ENCODE assay signal across 18 cellular contexts in the genomic region with DNA sequence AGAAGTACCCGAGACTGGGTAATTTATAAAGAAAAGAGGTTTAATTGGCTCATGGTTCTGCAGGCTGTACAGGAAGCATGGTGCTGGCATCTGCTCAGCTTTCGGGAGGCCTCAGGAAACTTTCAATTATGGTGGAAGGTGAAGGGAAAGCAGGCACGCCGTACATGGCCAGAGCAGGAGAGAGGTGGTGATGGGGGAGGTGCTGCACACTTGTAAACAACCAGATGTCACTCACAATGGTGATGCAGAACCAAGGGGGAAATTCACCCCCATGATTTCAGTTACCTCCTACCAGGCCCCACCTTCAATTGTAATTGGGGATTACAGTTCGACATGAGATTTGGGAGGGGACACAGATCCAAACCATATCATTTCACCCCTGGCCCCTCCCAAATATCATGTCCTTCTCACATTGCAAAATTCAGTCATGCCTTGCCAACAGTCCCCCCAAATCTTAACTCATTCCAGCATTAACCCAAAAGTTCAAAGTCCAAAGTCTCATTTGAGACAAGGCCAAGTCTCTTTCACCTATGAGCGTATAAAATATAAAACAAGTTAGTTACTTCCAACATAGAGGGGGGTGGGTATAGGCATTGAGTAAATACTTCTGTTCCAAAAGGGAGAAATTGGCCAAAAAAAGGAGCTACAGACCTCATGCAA.
"Had no signal": no experiment of that assay in that cellular context is flagged by ENCODE, and none has a peak within 500 bp of the region (broad histone marks: within the 10 kb centered on the region; RNA-seq: fewer than 3 reads in every experiment).

No MANE protein-coding gene starts in this region.

- H3K4me3 Mint-ChIP-seq: activated T-cell treated with anti-CD3 and anti-CD28 coated beads, Interleukin-2, amount 50 U/mL, for 72 hours; nephron progenitor cell had no signal

- H3K27ac Mint-ChIP-seq: activated T-cell treated with anti-CD3 and anti-CD28 coated beads, Interleukin-2, amount 50 U/mL, for 72 hours; nephron progenitor cell had no signal

- H3K4me2 ChIP-seq: hepatocyte, smooth muscle cell had no signal

- H3K9me3 ChIP-seq: prostate gland, stomach, testis, upper lobe of left lung had no signal

- H3K4me3 ChIP-seq: hepatocyte, prostate gland, smooth muscle cell, stomach, testis, upper lobe of left lung had no signal

- H3K27ac ChIP-seq: hepatocyte, prostate gland, stomach, testis, upper lobe of left lung had no signal

- DNase-seq: activated CD4-positive, alpha-beta T cell treated with anti-CD3 and anti-CD28 coated beads for 48 hours; activated CD8-positive, alpha-beta memory T cell treated with anti-CD3 and anti-CD28 coated beads, Interleukin-2, amount 50 U/mL, for 48 hours; activated gamma-delta T cell; activated T-cell treated with anti-CD3 and anti-CD28 coated beads, Interleukin-2, amount 50 U/mL, for 72 hours; amniotic stem cell; kidney; left ventricle myocardium superior; mesendoderm; nephron progenitor cell; right cardiac atrium; stomach; testis; upper lobe of left lung had no signal

- H3K36me3 ChIP-seq: prostate gland had no signal

- H3K4me1 ChIP-seq: prostate gland, testis had no signal

- H2AFZ ChIP-seq: hepatocyte had no signal

- H3K9me3 Mint-ChIP-seq: activated naive CD4-positive, alpha-beta T cell treated with anti-CD3 and anti-CD28 coated beads, Interleukin-2, amount 50 U/mL, for 72 hours; activated T-cell treated with anti-CD3 and anti-CD28 coated beads, Interleukin-2, amount 50 U/mL, for 72 hours had no signal

- ATAC-seq: activated naive CD4-positive, alpha-beta T cell treated with anti-CD3 and anti-CD28 coated beads, Interleukin-2, amount 50 U/mL, for 72 hours; activated T-cell treated with anti-CD3 and anti-CD28 coated beads, Interleukin-2, amount 50 U/mL, for 72 hours; esophagus mucosa; left ventricle myocardium superior had no signal

- H3K4me1 Mint-ChIP-seq: nephron progenitor cell had no signal

- H3K27me3 ChIP-seq: hepatocyte, stomach, testis, upper lobe of left lung had no signal
